15 cellular contexts compared by ENCODE assay signal in genomic region chr15:40995656-40996055, GRCh38. TPM values are rescaled to one million over a fixed set of nuclear protein-coding genes. Genes with fewer than 3 reads are reported as not detected.
"Had no signal": no experiment of that assay in that cellular context is flagged by ENCODE, and none has a peak within 500 bp of the region (broad histone marks: within the 10 kb centered on the region; RNA-seq: fewer than 3 reads in every experiment).

No MANE protein-coding gene starts in this region.

- DNase-seq: activated gamma-delta T cell; dermis blood vessel endothelial cell; naive thymus-derived CD8-positive, alpha-beta T cell; Right ventricle myocardium superior; stimulated activated CD4-positive, alpha-beta T cell treated with anti-CD3 and anti-CD28 coated beads, Interleukin-15, amount 100 ng/mL, for 24 hours; stimulated activated CD4-positive, alpha-beta T cell treated with anti-CD3 and anti-CD28 coated beads, Interleukin-4, amount 100 ng/mL, for 1 hour; stimulated activated naive CD4-positive, alpha-beta T cell; T-cell; T1000; testis; WERI-Rb-1 had no signal

- H3K4me1 ChIP-seq: testis had no signal

- H3K4me1 Mint-ChIP-seq: T-cell had no signal

- ATAC-seq: naive thymus-derived CD8-positive, alpha-beta T cell; T-cell had no signal

- FAIRE-seq: islet of Langerhans had no signal

- H3K4me3 ChIP-seq: esophagus muscularis mucosa, SK-N-MC, testis had no signal

- H3K27ac ChIP-seq: esophagus muscularis mucosa, neutrophil, SK-N-MC, testis, WERI-Rb-1 had no signal

- H3K4me3 Mint-ChIP-seq: naive thymus-derived CD8-positive, alpha-beta T cell; T-cell had no signal

- H3K9me3 ChIP-seq: esophagus muscularis mucosa, neutrophil, testis had no signal

- H3K27me3 ChIP-seq: esophagus muscularis mucosa, neutrophil, testis had no signal

- H3K27me3 Mint-ChIP-seq: naive thymus-derived CD8-positive, alpha-beta T cell; T-cell had no signal

- H3K9me3 Mint-ChIP-seq: naive thymus-derived CD8-positive, alpha-beta T cell; T-cell had no signal

RNA-seq across cellular contexts. Expression of gene CHAC1, which starts 42.4 kb away (rescaled TPM):
- polyA plus RNA-seq: naive thymus-derived CD8-positive, alpha-beta T cell had no signal
